ENCODE assay signal across 9 cellular contexts in the genomic region with DNA sequence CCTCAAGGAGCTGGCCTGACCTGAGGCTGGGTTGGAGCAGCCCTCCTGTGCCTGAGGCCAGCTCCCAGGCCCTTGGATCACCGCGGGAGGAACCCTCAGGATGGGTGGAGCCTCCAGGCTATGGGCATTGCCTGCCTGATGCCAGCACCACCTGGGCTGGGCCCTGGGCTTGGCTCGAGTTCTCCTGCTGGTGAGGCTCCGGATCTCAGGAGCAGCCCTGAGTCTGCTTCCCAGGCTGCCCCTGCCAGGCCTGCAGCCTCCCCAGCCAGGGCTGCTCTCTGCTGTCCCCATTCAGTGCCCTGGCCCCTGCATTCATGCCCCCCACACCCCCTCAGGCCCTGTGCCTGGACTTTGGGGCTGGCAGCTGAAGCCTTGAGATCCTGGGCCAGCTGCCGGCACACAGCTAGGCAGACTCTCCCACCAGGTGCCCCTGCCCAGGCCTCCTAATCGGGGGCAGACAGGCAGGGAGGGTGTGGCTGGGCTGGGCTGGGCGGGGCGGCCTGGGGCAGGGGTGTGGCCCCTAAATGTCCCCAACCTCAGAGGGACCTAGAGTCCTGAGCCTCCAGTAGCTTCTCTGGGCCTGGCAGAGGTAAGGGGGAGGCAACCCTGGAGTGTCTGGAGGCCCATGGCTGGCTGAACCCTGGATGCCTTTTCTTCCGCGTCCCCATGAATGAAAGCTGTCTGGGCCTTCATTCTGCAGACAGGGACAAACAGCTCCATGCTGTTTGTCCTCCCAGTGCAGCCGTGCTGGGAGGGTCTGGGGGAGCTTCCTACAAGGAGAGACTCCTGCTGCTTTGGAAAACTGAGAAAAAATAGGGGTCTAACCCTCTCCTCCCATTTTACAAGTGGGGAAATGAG. TPM values are rescaled to one million over a fixed set of nuclear protein-coding genes. Genes with fewer than 3 reads are reported as not detected.
DNase-seq lines count a peak whose midpoint lies in the region; ATAC-seq and TF ChIP-seq lines count a peak whose summit lies in the region.
"Had no signal": no experiment of that assay in that cellular context is flagged by ENCODE, and none has a peak within 500 bp of the region (broad histone marks: within the 10 kb centered on the region; RNA-seq: fewer than 3 reads in every experiment).

No MANE protein-coding gene starts in this region.

- peaks cover 5% of the 10 kb centered on the region for H3K36me3 ChIP-seq in lower lobe of right lung

- peaks cover 31% of the 10 kb centered on the region for H3K4me1 Mint-ChIP-seq in activated naive CD4-positive, alpha-beta T cell treated with anti-CD3 and anti-CD28 coated beads, Interleukin-2, amount 10 ng/mL, durations not matched to agents 7 days and 5 days
- peaks cover 31% of the 10 kb centered on the region for H3K4me1 Mint-ChIP-seq in activated naive CD8-positive, alpha-beta T cell (ENCODE audit: low read depth)
- H3K4me1 Mint-ChIP-seq in type B pancreatic cell (ENCODE audit: unreplicated experiment): peaks cover 21% of the 10 kb centered on the region

- H3K9me3 ChIP-seq in lower lobe of right lung: no peaks in the 10 kb centered on the region

- CTCF ChIA-PET in activated naive CD4-positive, alpha-beta T cell treated with anti-CD3 and anti-CD28 coated beads, Interleukin-2, amount 10 ng/mL, durations not matched to agents 7 days and 5 days (lab: Charles Lee): interaction anchor here (0.6 kb wide), 2 partner anchors 481 to 1043 kb away, joined by 3 read pairs; no protein-coding TSS in a partner anchor

- no peaks in the 10 kb centered on the region for H3K27me3 ChIP-seq in lower lobe of right lung (ENCODE audit: low read depth)

- TF ChIP-seq CTCF in lower lobe of right lung (IDR thresholded peaks at IDR 0.05): no peak
- no peak for TF ChIP-seq CTCF in type B pancreatic cell (conservative IDR thresholded peaks at IDR 0.05)

- H3K36me3 Mint-ChIP-seq in activated naive CD4-positive, alpha-beta T cell treated with anti-CD3 and anti-CD28 coated beads, Interleukin-2, amount 10 ng/mL, durations not matched to agents 7 days and 5 days: no peaks in the 10 kb centered on the region
- H3K36me3 Mint-ChIP-seq in activated naive CD8-positive, alpha-beta T cell: no peaks in the 10 kb centered on the region
- H3K36me3 Mint-ChIP-seq in type B pancreatic cell: no peaks in the 10 kb centered on the region

- H3K27ac Mint-ChIP-seq in activated naive CD4-positive, alpha-beta T cell treated with anti-CD3 and anti-CD28 coated beads, Interleukin-2, amount 10 ng/mL, durations not matched to agents 7 days and 5 days: peak overlapping the region; percentile 88
- H3K27ac Mint-ChIP-seq in activated naive CD8-positive, alpha-beta T cell: peak overlapping the region; percentile 89
- peak overlapping the region; percentile 74 for H3K27ac Mint-ChIP-seq in type B pancreatic cell

- DNase-seq in activated naive CD4-positive, alpha-beta T cell treated with anti-CD3 and anti-CD28 coated beads, Interleukin-2, amount 10 ng/mL, durations not matched to agents 7 days and 5 days: no peak
- no peak for DNase-seq in activated naive CD4-positive, alpha-beta T cell treated with anti-CD3 and anti-CD28 coated beads, Interleukin-2, amount 50 U/mL, for 16 hours
- DNase-seq in lower lobe of right lung (no peak), type B pancreatic cell (ENCODE audit: extremely low spot score, unreplicated experiment) (no peak), D341Med (ENCODE audit: low spot score) (no peak), ureter (ENCODE audit: low spot score) (no peak)
- no peak for DNase-seq in NK-92 treated with Interleukin-12 subunit alpha and Interleukin-12 subunit beta, amount 100 ng/mL, for 24 hours (lab: John Stamatoyannopoulos, UW)

- no peak for ATAC-seq in lower lobe of right lung

- H3K4me3 ChIP-seq in lower lobe of right lung: peak overlapping the region; percentile 84

- H3K9me3 Mint-ChIP-seq in activated naive CD4-positive, alpha-beta T cell treated with anti-CD3 and anti-CD28 coated beads, Interleukin-2, amount 10 ng/mL, durations not matched to agents 7 days and 5 days: no peaks in the 10 kb centered on the region
- H3K9me3 Mint-ChIP-seq in activated naive CD8-positive, alpha-beta T cell (ENCODE audit: low read depth): no peaks in the 10 kb centered on the region
- H3K9me3 Mint-ChIP-seq in type B pancreatic cell: no peaks in the 10 kb centered on the region

- H3K4me3 Mint-ChIP-seq in activated naive CD4-positive, alpha-beta T cell treated with anti-CD3 and anti-CD28 coated beads, Interleukin-2, amount 10 ng/mL, durations not matched to agents 7 days and 5 days: peak overlapping the region; percentile 84
- H3K4me3 Mint-ChIP-seq in activated naive CD8-positive, alpha-beta T cell: peak overlapping the region; percentile 88
- H3K4me3 Mint-ChIP-seq in type B pancreatic cell: peak overlapping the region; percentile 88

- peak overlapping the region; percentile 82 for H3K27ac ChIP-seq in lower lobe of right lung

- intact Hi-C loops in lower lobe of right lung (cut with DNase I): no loop called here

- H3K27me3 Mint-ChIP-seq in activated naive CD4-positive, alpha-beta T cell treated with anti-CD3 and anti-CD28 coated beads, Interleukin-2, amount 10 ng/mL, durations not matched to agents 7 days and 5 days: no peaks in the 10 kb centered on the region
- no peaks in the 10 kb centered on the region for H3K27me3 Mint-ChIP-seq in activated naive CD8-positive, alpha-beta T cell
- H3K27me3 Mint-ChIP-seq in type B pancreatic cell: no peaks in the 10 kb centered on the region

- H3K4me1 ChIP-seq in lower lobe of right lung: peaks cover 45% of the 10 kb centered on the region

RNA-seq across cellular contexts. Expression of a gene that starts 1.1 kb away (rescaled TPM):
- total RNA-seq in lower lobe of right lung (68.9 TPM), type B pancreatic cell (ENCODE audit: low replicate concordance) (58.2 and 83.5 TPM in 2 replicates), ureter (65.7 TPM)

RNA-seq across cellular contexts. Expression of a gene that starts 1.8 kb away (rescaled TPM):
- total RNA-seq in lower lobe of right lung (2.7 TPM), type B pancreatic cell (ENCODE audit: low replicate concordance) (0.52 and 1.4 TPM in 2 replicates), ureter (0.36 TPM)

RNA-seq across cellular contexts. Expression of a gene that starts 8.4 kb away (rescaled TPM):
- total RNA-seq in lower lobe of right lung (not detected), type B pancreatic cell (ENCODE audit: low replicate concordance) (0.12 TPM in 2 replicates), ureter (not detected)
- total RNA-seq: subcutaneous adipose tissue had no signal

RNA-seq across cellular contexts. Expression of a gene that starts 21.2 kb away (rescaled TPM):
- total RNA-seq in lower lobe of right lung (40.1 TPM), type B pancreatic cell (ENCODE audit: low replicate concordance) (21.4 and 26.5 TPM in 2 replicates), ureter (39.2 TPM)

RNA-seq across cellular contexts. Expression of a gene that starts 41.1 kb away (rescaled TPM):
- 44.3 TPM for total RNA-seq in lower lobe of right lung
- 50.1 and 52.3 TPM in 2 replicates for total RNA-seq in type B pancreatic cell (ENCODE audit: low replicate concordance)
- total RNA-seq in ureter: 60.1 TPM
